Comparison of ENCODE assay signal across 19 cellular contexts in genomic region chr1:203284411-203285208, GRCh38. TPM values are rescaled to one million over a fixed set of nuclear protein-coding genes. Genes with fewer than 3 reads are reported as not detected.
A peak's percentile ranks its signal among the peaks of the same experiment; 100 is the strongest.
DNase-seq lines count a peak whose midpoint lies in the region; ATAC-seq, FAIRE-seq and TF ChIP-seq lines count a peak whose summit lies in the region.
"Had no signal": no experiment of that assay in that cellular context is flagged by ENCODE, and none has a peak within 500 bp of the region (broad histone marks: within the 10 kb centered on the region; RNA-seq: fewer than 3 reads in every experiment).

No MANE protein-coding gene starts in this region.

- H2AFZ ChIP-seq in Karpas-422 (ENCODE audit: low read length) = no peak overlapping the region

- H3K9ac ChIP-seq in Karpas-422 (ENCODE audit: low read length) = peak overlapping the region; percentile 9

- H3K36me3 Mint-ChIP-seq in CD14-positive monocyte = peaks cover 5 to 8% of the 10 kb centered on the region in 2 donors

- TF ChIP-seq CTCF in CD14-positive monocyte (IDR thresholded peaks at IDR 0.05) (no peak), gastrocnemius medialis (IDR thresholded peaks at IDR 0.05 in 4 of 5, conservative IDR thresholded peaks at IDR 0.05 in 1 of 5) (no peak), D721Med (IDR thresholded peaks at IDR 0.05; ENCODE audit: insufficient read depth, missing control alignments) (no peak)

- H3K4me1 ChIP-seq in Karpas-422 (ENCODE audit: low read length) (peaks cover 87% of the 10 kb centered on the region), esophagus (ENCODE audit: control insufficient read depth in 2 of 2, insufficient read depth in 2 of 2, low read length in 1 of 2) (peaks cover 7 to 22% of the 10 kb centered on the region in 2 donors), gastrocnemius medialis (peaks cover 75 to 78% of the 10 kb centered on the region in 2 donors)

- H3K36me3 ChIP-seq in Karpas-422 (ENCODE audit: insufficient read depth, low read length) (no peaks in the 10 kb centered on the region), esophagus (ENCODE audit: control insufficient read depth in 2 of 2, insufficient read depth in 2 of 2, low read length in 1 of 2) (no peaks in the 10 kb centered on the region), gastrocnemius medialis (no peaks in the 10 kb centered on the region)
- H3K36me3 ChIP-seq: adrenal gland, BE2C, left lung had no signal

- no peak overlapping the region for H3K4me3 Mint-ChIP-seq in CD14-positive monocyte
- H3K4me3 Mint-ChIP-seq: activated T-cell treated with anti-CD3 and anti-CD28 coated beads, Interleukin-2, amount 50 U/mL, for 4 hours; effector memory CD8-positive, alpha-beta T cell had no signal

- H3K79me2 ChIP-seq in Karpas-422 (ENCODE audit: low read length) = no peaks in the 10 kb centered on the region

- H4K20me1 ChIP-seq in Karpas-422 (ENCODE audit: insufficient read depth, low read depth, low read length) = no peaks in the 10 kb centered on the region

- H3K27me3 Mint-ChIP-seq in CD14-positive monocyte (ENCODE audit: low read depth in 3 of 3) = no peaks in the 10 kb centered on the region
- H3K27me3 Mint-ChIP-seq: effector memory CD8-positive, alpha-beta T cell had no signal

- WGBS in esophagus, 2 donors = 71 to 78% methylated on average over 11 of the region's 11 CpGs

- peak overlapping the region; percentile 65 to 85 (median 75) for H3K27ac Mint-ChIP-seq in CD14-positive monocyte

- no peak for DNase-seq in CD14-positive monocyte (ENCODE audit: low spot score)
- no peak for DNase-seq in Karpas-422
- DNase-seq in gastrocnemius medialis = peak in 1 of 2 donors; percentile 28
- DNase-seq in epidermal melanocyte (ENCODE audit: insufficient read length, low spot score) = no peak
- no peak for DNase-seq in SK-N-DZ (ENCODE audit: low spot score)
- no peak for DNase-seq in D721Med (ENCODE audit: insufficient read length, low spot score)
- DNase-seq: activated T-cell treated with anti-CD3 and anti-CD28 coated beads, Interleukin-2, amount 50 U/mL, for 4 hours; BE2C; caudate nucleus; DMS79; effector memory CD8-positive, alpha-beta T cell; left lung; NCI-H146; NCI-H226 had no signal

- H3K4me2 ChIP-seq in Karpas-422 (ENCODE audit: low read depth, low read length, poor library complexity, severe bottlenecking) = peak overlapping the region; percentile 12

- no peak for FAIRE-seq in D721Med (lab: Jason Lieb, UNC)
- FAIRE-seq: HTR-8/SVneo had no signal

- H3K27ac ChIP-seq in Karpas-422 (ENCODE audit: low read length) (peak overlapping the region; percentile 100), esophagus (ENCODE audit: low read depth in 2 of 2, low read length in 1 of 2) (peak overlapping the region; percentile 6 to 11), gastrocnemius medialis (peak overlapping the region; percentile 92 to 96 (median 94))

- H3K27me3 ChIP-seq in Karpas-422 (ENCODE audit: low read length) (no peaks in the 10 kb centered on the region), esophagus (ENCODE audit: control insufficient read depth in 1 of 2, insufficient read depth in 2 of 2, low read length in 2 of 2) (no peaks in the 10 kb centered on the region), gastrocnemius medialis (no peaks in the 10 kb centered on the region)
- H3K27me3 ChIP-seq: adrenal gland, BE2C, left lung had no signal

- H3K4me3 ChIP-seq in Karpas-422 (ENCODE audit: low read length) (no peak overlapping the region), esophagus (ENCODE audit: low read depth in 1 of 2, low read length in 2 of 2) (no peak overlapping the region), gastrocnemius medialis (no peak overlapping the region)
- H3K4me3 ChIP-seq: adrenal gland, left lung had no signal

- no peaks in the 10 kb centered on the region for H3K9me2 ChIP-seq in Karpas-422 (replicated peaks; ENCODE audit: insufficient read depth, low read length)

- H3K9me3 ChIP-seq in Karpas-422 (ENCODE audit: low read length) (no peaks in the 10 kb centered on the region), esophagus (ENCODE audit: control insufficient read depth in 2 of 2, insufficient read depth in 1 of 2, low read depth in 1 of 2, low read length in 1 of 2) (no peaks in the 10 kb centered on the region), gastrocnemius medialis (no peaks in the 10 kb centered on the region)
- H3K9me3 ChIP-seq: adrenal gland, BE2C, left lung had no signal

- TF ChIP-seq POLR2A in gastrocnemius medialis (IDR thresholded peaks at IDR 0.05) = no peak

- in situ Hi-C loops in gastrocnemius medialis (cut with MboI; ENCODE audit: low sequenced_read_pairs in 4 of 4) = no loop called here

- H3K4me1 Mint-ChIP-seq in CD14-positive monocyte = peaks cover 75% of the 10 kb centered on the region

- intact Hi-C loops in CD14-positive monocyte (cut with micrococcal nuclease) (loop anchor here in 1 of 2 donors (5.0 kb wide), 1 partner anchor 43 kb away; no protein-coding TSS in a partner anchor), gastrocnemius medialis (cut with DNase I; ENCODE audit: low total_unique reads) (no loop called here)

- ATAC-seq in gastrocnemius medialis (no peak), GM21390 (IDR thresholded peaks at IDR 0.05; ENCODE audit: unreplicated experiment) (no peak)
- ATAC-seq: activated T-cell treated with anti-CD3 and anti-CD28 coated beads, Interleukin-2, amount 50 U/mL, for 4 hours; effector memory CD8-positive, alpha-beta T cell; left lung had no signal

- H3K9me3 Mint-ChIP-seq in CD14-positive monocyte = peaks cover 0 to 2% (median 0%) of the 10 kb centered on the region in 7 donors
- H3K9me3 Mint-ChIP-seq: activated T-cell treated with anti-CD3 and anti-CD28 coated beads, Interleukin-2, amount 50 U/mL, for 4 hours; effector memory CD8-positive, alpha-beta T cell had no signal

RNA-seq across cellular contexts. Expression of gene BTG2, which starts 20.7 kb away (rescaled TPM):
- polyA plus RNA-seq in CD14-positive monocyte (100 to 1,000 TPM; 293 to 483 TPM), esophagus (10 to 100 TPM in 1 of 2 donors, 1 to 10 TPM in 1; 9.4 to 27.3 TPM)
- total RNA-seq in Karpas-422 (2014; rRNA removed; shearing (Covaris generic); ENCODE audit: low replicate concordance) = 245 and 258 TPM in 2 replicates
- total RNA-seq in gastrocnemius medialis = 100 to 1,000 TPM in 1 of 4 donors, 10 to 100 TPM in 3; 48.0 to 286 (median 74.9) TPM
- 3.5 and 7.4 TPM in 2 replicates for polyA plus RNA-seq in SK-N-DZ (2014; cell fraction: cytosol; rRNA removed)
- polyA plus RNA-seq in SK-N-DZ (2014; cell fraction: nucleus; rRNA removed) = 5.1 and 5.3 TPM in 2 replicates

RNA-seq across cellular contexts. Expression of gene CHIT1, which starts 55.1 kb away (rescaled TPM):
- under 1 TPM in 1 of 2 donors, not detected in 1; 0.51 TPM for polyA plus RNA-seq in CD14-positive monocyte
- total RNA-seq in Karpas-422 (2014; rRNA removed; shearing (Covaris generic); ENCODE audit: low replicate concordance) = 0.89 and 15.2 TPM in 2 replicates
- under 1 TPM in 1 of 2 donors, not detected in 1; 0.01 TPM for polyA plus RNA-seq in esophagus
- total RNA-seq in gastrocnemius medialis = under 1 TPM in 1 of 4 donors, not detected in 3; 0.20 TPM
- polyA plus RNA-seq in SK-N-DZ (2014; cell fraction: cytosol; rRNA removed) = 0.01 TPM in 1 of 2 replicates, not detected in the other
- polyA plus RNA-seq in SK-N-DZ (2014; cell fraction: nucleus; rRNA removed) = 0.02 and 0.06 TPM in 2 replicates
- total RNA-seq: M059J had no signal

Comparison
In these comparisons a context has a peak if more than half of its experiments do, and no peak if none do; other contexts are left out.
1. H3K27ac ChIP-seq: peak in every context shown above with its lines; median percentile 100 in Karpas-422; 94 in gastrocnemius medialis; 8 in esophagus.